In the genomic region with DNA sequence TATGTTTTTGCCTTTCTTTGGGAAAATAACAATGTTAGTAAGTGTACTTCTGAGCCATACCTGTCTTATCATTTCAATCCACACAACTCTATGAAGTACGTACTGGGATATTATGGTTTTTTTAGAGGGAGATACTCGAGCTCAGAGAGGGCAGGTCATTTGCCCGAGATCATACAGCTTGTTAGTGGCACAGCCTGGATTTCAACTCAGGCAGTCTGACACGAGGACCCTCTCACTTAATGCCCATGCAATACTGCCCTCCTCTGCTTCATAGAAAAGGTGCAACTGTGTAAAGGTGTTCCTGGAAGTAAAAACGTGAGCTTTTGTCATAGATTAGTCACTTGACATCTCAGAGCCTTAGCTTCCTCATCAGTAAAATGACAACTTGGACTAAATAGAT, we compare ENCODE assay signal across 8 cellular contexts.
A peak's percentile ranks its signal among the peaks of the same experiment; 100 is the strongest.
DNase-seq lines count a peak whose midpoint lies in the region; ATAC-seq and TF ChIP-seq lines count a peak whose summit lies in the region.

No MANE protein-coding gene starts in this region.

- H3K4me1 Mint-ChIP-seq in activated naive CD8-positive, alpha-beta T cell treated with anti-CD3 and anti-CD28 coated beads, Interleukin-2, amount 50 U/mL, for 24 hours, result peaks cover 11% of the 10 kb centered on the region

- H3K27ac Mint-ChIP-seq in activated naive CD8-positive, alpha-beta T cell treated with anti-CD3 and anti-CD28 coated beads, Interleukin-2, amount 50 U/mL, for 24 hours, result no peak overlapping the region

- no peaks in the 10 kb centered on the region for H3K9me3 ChIP-seq in left ventricle myocardium inferior (replicated peaks)

- intact Hi-C loops in left ventricle myocardium inferior (cut with micrococcal nuclease) (no loop called here), Right ventricle myocardium superior (cut with DNase I) (no loop called here)

- H3K4me3 ChIP-seq in left ventricle myocardium inferior, result no peak overlapping the region

- peaks cover 88% of the 10 kb centered on the region for H3K27me3 ChIP-seq in left ventricle myocardium inferior (ENCODE audit: low read depth)

- H3K9me3 Mint-ChIP-seq in activated naive CD8-positive, alpha-beta T cell treated with anti-CD3 and anti-CD28 coated beads, Interleukin-2, amount 50 U/mL, for 24 hours, result no peaks in the 10 kb centered on the region

- H3K36me3 ChIP-seq in left ventricle myocardium inferior, result no peaks in the 10 kb centered on the region

- peaks cover 18% of the 10 kb centered on the region for H3K4me1 ChIP-seq in left ventricle myocardium inferior

- ATAC-seq in Right ventricle myocardium superior (ENCODE audit: poor library complexity) (no peak), HG02642 (IDR thresholded peaks at IDR 0.05; ENCODE audit: poor library complexity, unreplicated experiment) (peak; percentile 42)
- peak; percentile 73 for ATAC-seq in activated naive CD8-positive, alpha-beta T cell treated with anti-CD3 and anti-CD28 coated beads, Interleukin-2, amount 50 U/mL, for 24 hours

- peak; percentile 17 for TF ChIP-seq CTCF in left ventricle myocardium inferior (IDR thresholded peaks at IDR 0.05; ENCODE audit: borderline replicate concordance)

- no peaks in the 10 kb centered on the region for H3K36me3 Mint-ChIP-seq in activated naive CD8-positive, alpha-beta T cell treated with anti-CD3 and anti-CD28 coated beads, Interleukin-2, amount 50 U/mL, for 24 hours (ENCODE audit: low read depth)

- H3K27me3 Mint-ChIP-seq in activated naive CD8-positive, alpha-beta T cell treated with anti-CD3 and anti-CD28 coated beads, Interleukin-2, amount 50 U/mL, for 24 hours, result peaks cover 67% of the 10 kb centered on the region

- no peak overlapping the region for H3K4me3 Mint-ChIP-seq in activated naive CD8-positive, alpha-beta T cell treated with anti-CD3 and anti-CD28 coated beads, Interleukin-2, amount 50 U/mL, for 24 hours

- no peak overlapping the region for H3K27ac ChIP-seq in left ventricle myocardium inferior (replicated peaks)

- DNase-seq in left ventricle myocardium inferior (no peak), Right ventricle myocardium superior (no peak), NCI-H1436 treated with DMSO at 0.1 percent for 48 hours (lab: John Stamatoyannopoulos, UW) (peak; percentile 33), medulla oblongata (ENCODE audit: extremely low spot score) (peak; percentile 24), CD1c-positive myeloid dendritic cell (ENCODE audit: extremely low spot score) (no peak)
- no peak for DNase-seq in activated naive CD8-positive, alpha-beta T cell treated with anti-CD3 and anti-CD28 coated beads, Interleukin-2, amount 50 U/mL, for 24 hours
- DNase-seq in NK-92 treated with Interleukin-12 subunit alpha and Interleukin-12 subunit beta, amount 100 ng/mL, for 24 hours (lab: John Stamatoyannopoulos, UW), result no peak

Comparison
In these comparisons a context has a peak if more than half of its experiments do, and no peak if none do; other contexts are left out.
1. DNase-seq: peak in NCI-H1436 treated with DMSO at 0.1 percent for 48 hours (single experiment) and medulla oblongata (single experiment); none in left ventricle myocardium inferior (single experiment), Right ventricle myocardium superior (single experiment), activated naive CD8-positive, alpha-beta T cell treated with anti-CD3 and anti-CD28 coated beads, Interleukin-2, amount 50 U/mL, for 24 hours (single experiment), CD1c-positive myeloid dendritic cell (single experiment) and NK-92 treated with Interleukin-12 subunit alpha and Interleukin-12 subunit beta, amount 100 ng/mL, for 24 hours (single experiment).